ENCODE assay signal across 8 cellular contexts in genomic region chr20:10673176-10673830, GRCh38. TPM values are rescaled to one million over a fixed set of nuclear protein-coding genes. Genes with fewer than 3 reads are reported as not detected.
DNase-seq lines count a peak whose midpoint lies in the region; TF ChIP-seq lines count a peak whose summit lies in the region.

No MANE protein-coding gene starts in this region.

- intact Hi-C loops in adrenal gland (cut with DNase I) (loop anchor here in 1 of 2 donors (10.0 kb wide), 1 partner anchor 601 kb away; no protein-coding TSS in a partner anchor), left ventricle myocardium inferior (cut with micrococcal nuclease) (no loop called here), prostate gland (cut with DNase I) (loop anchor here (2.0 to 10.0 kb wide), 5 partner anchors 117 to 531 kb away; partner anchors contain the start of genes MKKS and SLX4IP)

- H3K9me3 ChIP-seq in adrenal gland (replicated peaks in 1 of 3) (no peaks in the 10 kb centered on the region), left ventricle myocardium inferior (replicated peaks) (no peaks in the 10 kb centered on the region), prostate gland (no peaks in the 10 kb centered on the region)

- TF ChIP-seq CTCF in adrenal gland (IDR thresholded peaks at IDR 0.05): no peak
- TF ChIP-seq CTCF in left ventricle myocardium inferior (IDR thresholded peaks at IDR 0.05; ENCODE audit: borderline replicate concordance): no peak
- no peak for TF ChIP-seq CTCF in prostate gland (IDR thresholded peaks at IDR 0.05)

- H3K27ac ChIP-seq in adrenal gland: peak overlapping the region; percentile 52 to 97 (median 87)
- H3K27ac ChIP-seq in left ventricle myocardium inferior (replicated peaks): peak overlapping the region; percentile 99
- H3K27ac ChIP-seq in prostate gland: peak overlapping the region; percentile 99 to 100

- H3K4me3 ChIP-seq in adrenal gland: peak overlapping the region; percentile 43 to 75 (median 63)
- peak overlapping the region; percentile 94 for H3K4me3 ChIP-seq in left ventricle myocardium inferior
- H3K4me3 ChIP-seq in prostate gland: peak overlapping the region; percentile 86 to 91

- H3K27me3 ChIP-seq in adrenal gland: no peaks in the 10 kb centered on the region
- no peaks in the 10 kb centered on the region for H3K27me3 ChIP-seq in left ventricle myocardium inferior (ENCODE audit: low read depth)
- no peaks in the 10 kb centered on the region for H3K27me3 ChIP-seq in prostate gland (replicated peaks; ENCODE audit: insufficient read depth)

- DNase-seq in SHP77 (lab: John Stamatoyannopoulos, UW) (peak; percentile 56 to 68), SHP77 treated with DMSO at 0.1 percent for 48 hours (lab: John Stamatoyannopoulos, UW) (no peak), NCI-H2227 treated with DMSO at 0.1 percent for 48 hours (lab: John Stamatoyannopoulos, UW) (peak; percentile 81), adrenal gland (peak in 3 of 7 donors; percentile 36 to 48 (median 37)), left ventricle myocardium inferior (no peak), prostate gland (ENCODE audit: low spot score) (no peak), cerebellum (ENCODE audit: low spot score) (no peak), mucosa of gallbladder (ENCODE audit: low spot score) (no peak)

- TF ChIP-seq POLR2A in adrenal gland (IDR thresholded peaks at IDR 0.05) (no peak), prostate gland (IDR thresholded peaks at IDR 0.05) (no peak)

- 0% methylated on average over 25 to 73 of the region's 73 CpGs for WGBS in adrenal gland, 4 donors
- under 1% methylated on average over 58 of the region's 73 CpGs for WGBS in prostate gland

- H3K36me3 ChIP-seq in adrenal gland (replicated peaks in 1 of 2) (no peaks in the 10 kb centered on the region), left ventricle myocardium inferior (peaks cover 13% of the 10 kb centered on the region), prostate gland (no peaks in the 10 kb centered on the region)

- H3K4me1 ChIP-seq in adrenal gland (replicated peaks in 1 of 2): peaks cover 12 to 13% of the 10 kb centered on the region in 2 donors
- peaks cover 70% of the 10 kb centered on the region for H3K4me1 ChIP-seq in left ventricle myocardium inferior
- no peaks in the 10 kb centered on the region for H3K4me1 ChIP-seq in prostate gland (replicated peaks)

RNA-seq across cellular contexts. Expression of gene JAG1, which starts 0.5 kb away (rescaled TPM):
- total RNA-seq in adrenal gland (10 to 100 TPM in 6 of 8 donors, 1 to 10 TPM in 2; 7.9 to 22.0 (median 16.0) TPM), left ventricle myocardium inferior (20.5 TPM), prostate gland (10 to 100 TPM; 46.5 to 72.3 TPM), cerebellum (50.8 TPM), mucosa of gallbladder (36.8 TPM)
- polyA plus RNA-seq in adrenal gland: 1 to 10 TPM; 6.8 to 8.5 (median 7.9) TPM

Comparison
In these comparisons a context has a peak if more than half of its experiments do, and no peak if none do; other contexts are left out.
1. DNase-seq: peak in SHP77 (2 of 2) and NCI-H2227 treated with DMSO at 0.1 percent for 48 hours (single experiment); none in SHP77 treated with DMSO at 0.1 percent for 48 hours (single experiment), left ventricle myocardium inferior (single experiment), prostate gland (single experiment), cerebellum (single experiment) and mucosa of gallbladder (single experiment).
2. Peak in every context shown above with its lines, with median percentiles within 50 percentile points of each other: H3K27ac ChIP-seq and H3K4me3 ChIP-seq.